Comparison of ENCODE assay signal across 28 cellular contexts in genomic region chr14:73267474-73267873, GRCh38.
"Had no signal": no experiment of that assay in that cellular context is flagged by ENCODE, and none has a peak within 500 bp of the region (broad histone marks: within the 10 kb centered on the region; RNA-seq: fewer than 3 reads in every experiment).

No MANE protein-coding gene starts in this region.

- H3K36me3 ChIP-seq: cardiac muscle cell, colonic mucosa, left ventricle myocardium inferior, ovary had no signal

- DNase-seq: activated CD4-positive, alpha-beta T cell treated with anti-CD3 and anti-CD28 coated beads for 4 hours; activated CD4-positive, alpha-beta T cell treated with anti-CD3 and anti-CD28 coated beads, Interleukin-2, amount 50 U/mL, for 48 hours; activated CD8-positive, alpha-beta memory T cell treated with anti-CD3 and anti-CD28 coated beads for 24 hours; activated effector memory CD4-positive, alpha-beta T cell treated with Interleukin-2 at 50 U/mL for 16 hours; activated naive CD4-positive, alpha-beta T cell treated with Interleukin-2 at 50 U/mL for 16 hours; anterior cingulate cortex; body of pancreas; cerebellar nuclear complex; colonic mucosa; effector memory CD4-positive, alpha-beta T cell; islet precursor cell; left ventricle myocardium inferior; ovary; retina; sigmoid colon; small intestine; stimulated activated CD4-positive, alpha-beta T cell treated with anti-CD3 and anti-CD28 coated beads, Interleukin-4, amount 100 ng/mL, for 24 hours; stomach; tibial artery had no signal

- H3K27ac ChIP-seq: body of pancreas, cardiac muscle cell, colonic mucosa, gastroesophageal sphincter, hepatocyte, left ventricle myocardium inferior, ovary, sigmoid colon, stomach, tibial artery, VCaP had no signal

- H3K4me3 ChIP-seq: body of pancreas, cardiac muscle cell, colonic mucosa, gastroesophageal sphincter, hepatocyte, left ventricle myocardium inferior, lung, ovary, sigmoid colon, stomach, tibial artery had no signal

- H3K36me3 Mint-ChIP-seq: activated naive CD8-positive, alpha-beta T cell had no signal

- H3K4me1 ChIP-seq: colonic mucosa had no signal

- H3K4me3 Mint-ChIP-seq: activated naive CD8-positive, alpha-beta T cell; nephron; stimulated activated effector memory CD8-positive, alpha-beta T cell treated with anti-CD3 and anti-CD28 coated beads, Interleukin-12 subunit alpha, Interleukin-12 subunit beta, amount 100 ng/mL, for 72 hours; T-helper 2 cell treated with Interferon-gamma antibody and Interleukin-4, amounts not matched to agents 5 μg/mL and 100 μg/mL, for 36 hours had no signal

- H3K9me3 ChIP-seq: body of pancreas, colonic mucosa, gastroesophageal sphincter, left ventricle myocardium inferior, ovary, sigmoid colon, stomach, tibial artery had no signal

- H3K79me2 ChIP-seq: hepatocyte had no signal

- H3K27ac Mint-ChIP-seq: activated naive CD8-positive, alpha-beta T cell; nephron; stimulated activated effector memory CD8-positive, alpha-beta T cell treated with anti-CD3 and anti-CD28 coated beads, Interleukin-12 subunit alpha, Interleukin-12 subunit beta, amount 100 ng/mL, for 72 hours; T-helper 2 cell treated with Interferon-gamma antibody and Interleukin-4, amounts not matched to agents 5 μg/mL and 100 μg/mL, for 36 hours had no signal

- FAIRE-seq: small intestine had no signal

- ATAC-seq: body of pancreas; gastroesophageal sphincter; stimulated activated effector memory CD8-positive, alpha-beta T cell treated with anti-CD3 and anti-CD28 coated beads, Interleukin-12 subunit alpha, Interleukin-12 subunit beta, amount 100 ng/mL, for 72 hours had no signal

- H2AFZ ChIP-seq: hepatocyte had no signal

- H3K4me2 ChIP-seq: hepatocyte had no signal

- H3K27me3 ChIP-seq: body of pancreas, cardiac muscle cell, colonic mucosa, gastroesophageal sphincter, hepatocyte, ovary, sigmoid colon, stomach, tibial artery had no signal

- H3K9me3 Mint-ChIP-seq: nephron; stimulated activated effector memory CD8-positive, alpha-beta T cell treated with anti-CD3 and anti-CD28 coated beads, Interleukin-12 subunit alpha, Interleukin-12 subunit beta, amount 100 ng/mL, for 72 hours; T-helper 2 cell treated with Interferon-gamma antibody and Interleukin-4, amounts not matched to agents 5 μg/mL and 100 μg/mL, for 36 hours had no signal
